Comparison of ENCODE assay signal across 34 cellular contexts in the genomic region with DNA sequence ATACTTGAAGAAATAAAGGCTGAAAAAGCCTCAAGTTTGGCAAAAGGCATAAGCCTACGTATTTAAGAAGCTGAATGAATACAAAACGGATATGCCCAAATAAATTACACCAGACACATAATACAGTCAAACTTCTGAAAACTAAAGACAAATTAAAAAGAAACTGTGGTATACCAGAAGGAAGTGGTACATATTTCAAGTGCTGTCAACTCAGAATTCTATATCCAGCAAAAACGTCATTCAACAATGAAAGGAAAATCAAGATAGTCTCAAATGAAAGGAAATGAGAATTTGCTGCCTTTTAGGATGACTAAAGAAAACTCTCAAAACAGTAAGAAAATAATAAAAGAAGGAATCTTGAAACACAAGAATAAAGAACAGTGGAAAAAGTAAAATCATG.
"Had no signal": no experiment of that assay in that cellular context is flagged by ENCODE, and none has a peak within 500 bp of the region (broad histone marks: within the 10 kb centered on the region; RNA-seq: fewer than 3 reads in every experiment).

No MANE protein-coding gene starts in this region.

- H3K27ac Mint-ChIP-seq: activated B cell treated with CpG ODN at 0.5 μM for 24 hours; activated CD4-positive, alpha-beta memory T cell treated with anti-CD3 and anti-CD28 coated beads for 36 hours; activated CD4-positive, alpha-beta T cell treated with anti-CD3 and anti-CD28 coated beads, Interleukin-2, amount 10 ng/mL, durations not matched to agents 24 days and 14 days; activated CD8-positive, alpha-beta T cell treated with anti-CD3 and anti-CD28 coated beads for 36 hours; activated naive CD4-positive, alpha-beta T cell treated with anti-CD3 and anti-CD28 coated beads for 36 hours; activated naive CD4-positive, alpha-beta T cell treated with anti-CD3 and anti-CD28 coated beads, Interleukin-2, amount 50 U/mL, for 72 hours; activated naive CD8-positive, alpha-beta T cell treated with anti-CD3 and anti-CD28 coated beads for 36 hours; activated T-cell treated with anti-CD3 and anti-CD28 coated beads, Interleukin-2, amount 50 U/mL, for 72 hours; activated T-helper 1 cell treated with anti-CD3 and anti-CD28 coated beads, Interleukin-12 subunit alpha, Interleukin-12 subunit beta, Interleukin-2, Interleukin-4 antibody, amounts not matched to agents 30 ng/mL and 10 ng/mL and 1 ng/mL, durations not matched to agents 14 hours and 24 hours and 36 hours; activated T-helper 17 cell treated with anti-CD3 and anti-CD28 coated beads, Interleukin-2, amount 50 U/mL, for 72 hours; T-helper 1 cell treated with Interleukin-12 subunit alpha and Interleukin-12 subunit beta and Interleukin-4 antibody, amounts not matched to agents 30 μg/mL and 1 μg/mL, for 36 hours; T-helper 2 cell treated with Interferon-gamma antibody and Interleukin-4, amounts not matched to agents 5 μg/mL and 100 μg/mL, for 36 hours had no signal

- DNase-seq: activated B cell treated with CpG ODN at 0.5 μM for 24 hours; activated CD4-positive, alpha-beta memory T cell treated with anti-CD3 and anti-CD28 coated beads for 36 hours; activated CD4-positive, alpha-beta T cell treated with anti-CD3 and anti-CD28 coated beads for 4 hours; activated CD4-positive, alpha-beta T cell treated with anti-CD3 and anti-CD28 coated beads, Interleukin-2, amount 10 ng/mL, durations not matched to agents 24 days and 14 days; activated CD4-positive, alpha-beta T cell treated with anti-CD3 and anti-CD28 coated beads, Interleukin-2, amount 50 U/mL, for 1 hour; activated CD4-positive, alpha-beta T cell treated with anti-CD3 and anti-CD28 coated beads, Interleukin-2, amount 50 U/mL, for 4 hours; activated CD4-positive, CD25-positive, alpha-beta regulatory T cell treated with anti-CD3 and anti-CD28 coated beads, Interleukin-2, amount 50 U/mL, for 72 hours; activated CD8-positive, alpha-beta memory T cell treated with anti-CD3 and anti-CD28 coated beads, Interleukin-2, amount 50 U/mL, for 4 hours; activated CD8-positive, alpha-beta T cell treated with anti-CD3 and anti-CD28 coated beads for 36 hours; activated effector memory CD4-positive, alpha-beta T cell treated with anti-CD3 and anti-CD28 coated beads, Interleukin-2, amount 50 U/mL, for 16 hours; activated gamma-delta T cell treated with Interleukin-2 at 50 U/mL for 16 hours; activated naive CD4-positive, alpha-beta T cell; activated naive CD4-positive, alpha-beta T cell treated with anti-CD3 and anti-CD28 coated beads for 36 hours; activated naive CD4-positive, alpha-beta T cell treated with anti-CD3 and anti-CD28 coated beads, Interleukin-2, amount 50 U/mL, for 16 hours; activated naive CD8-positive, alpha-beta T cell treated with anti-CD3 and anti-CD28 coated beads for 36 hours; activated T-cell treated with anti-CD3 and anti-CD28 coated beads for 4 hours; activated T-cell treated with anti-CD3 and anti-CD28 coated beads, Interleukin-2, amount 50 U/mL, for 1 hour; activated T-cell treated with anti-CD3 and anti-CD28 coated beads, Interleukin-2, amount 50 U/mL, for 4 hours; activated T-cell treated with anti-CD3 and anti-CD28 coated beads, Interleukin-2, amount 50 U/mL, for 72 hours; adrenal gland; amniotic stem cell; aorta; body of pancreas; brain microvascular endothelial cell; central memory CD4-positive, alpha-beta T cell; T-helper 2 cell; T-helper 9 cell had no signal

- ATAC-seq: activated CD8-positive, alpha-beta T cell treated with anti-CD3 and anti-CD28 coated beads for 36 hours; activated naive CD4-positive, alpha-beta T cell treated with anti-CD3 and anti-CD28 coated beads, Interleukin-2, amount 50 U/mL, for 72 hours; activated T-cell treated with anti-CD3 and anti-CD28 coated beads, Interleukin-2, amount 50 U/mL, for 4 hours; activated T-cell treated with anti-CD3 and anti-CD28 coated beads, Interleukin-2, amount 50 U/mL, for 72 hours; activated T-helper 17 cell treated with anti-CD3 and anti-CD28 coated beads, Interleukin-2, amount 50 U/mL, for 72 hours; body of pancreas had no signal

- H3K4me1 Mint-ChIP-seq: activated B cell treated with CpG ODN at 0.5 μM for 24 hours; activated CD4-positive, alpha-beta T cell treated with anti-CD3 and anti-CD28 coated beads, Interleukin-2, amount 10 ng/mL, durations not matched to agents 24 days and 14 days; activated naive CD8-positive, alpha-beta T cell treated with anti-CD3 and anti-CD28 coated beads for 36 hours; activated T-helper 17 cell treated with anti-CD3 and anti-CD28 coated beads, Interleukin-2, amount 50 U/mL, for 72 hours had no signal

- H3K9me3 ChIP-seq: body of pancreas had no signal

- H3K36me3 ChIP-seq: adrenal gland, brain microvascular endothelial cell, breast epithelium had no signal

- H3K4me3 ChIP-seq: adrenal gland, body of pancreas, breast epithelium had no signal

- H3K27ac ChIP-seq: adrenal gland, body of pancreas, brain microvascular endothelial cell, breast epithelium, VCaP had no signal

- H3K36me3 Mint-ChIP-seq: activated naive CD8-positive, alpha-beta T cell treated with anti-CD3 and anti-CD28 coated beads for 36 hours had no signal

- H3K27me3 ChIP-seq: adrenal gland, body of pancreas, brain microvascular endothelial cell, breast epithelium had no signal

- H3K4me1 ChIP-seq: adrenal gland, body of pancreas, breast epithelium had no signal

- H3K4me3 Mint-ChIP-seq: activated B cell treated with CpG ODN at 0.5 μM for 24 hours; activated CD4-positive, alpha-beta memory T cell treated with anti-CD3 and anti-CD28 coated beads for 36 hours; activated CD4-positive, alpha-beta T cell treated with anti-CD3 and anti-CD28 coated beads, Interleukin-2, amount 10 ng/mL, durations not matched to agents 24 days and 14 days; activated CD8-positive, alpha-beta T cell treated with anti-CD3 and anti-CD28 coated beads for 36 hours; activated naive CD4-positive, alpha-beta T cell treated with anti-CD3 and anti-CD28 coated beads for 36 hours; activated naive CD8-positive, alpha-beta T cell treated with anti-CD3 and anti-CD28 coated beads for 36 hours; activated T-cell treated with anti-CD3 and anti-CD28 coated beads, Interleukin-2, amount 50 U/mL, for 4 hours; activated T-cell treated with anti-CD3 and anti-CD28 coated beads, Interleukin-2, amount 50 U/mL, for 72 hours; activated T-helper 1 cell treated with anti-CD3 and anti-CD28 coated beads, Interleukin-12 subunit alpha, Interleukin-12 subunit beta, Interleukin-2, Interleukin-4 antibody, amounts not matched to agents 30 ng/mL and 10 ng/mL and 1 ng/mL, durations not matched to agents 14 hours and 24 hours and 36 hours; activated T-helper 17 cell treated with anti-CD3 and anti-CD28 coated beads, Interleukin-2, amount 50 U/mL, for 72 hours; T-helper 1 cell treated with Interleukin-12 subunit alpha and Interleukin-12 subunit beta and Interleukin-4 antibody, amounts not matched to agents 30 μg/mL and 1 μg/mL, for 36 hours; T-helper 2 cell treated with Interferon-gamma antibody and Interleukin-4, amounts not matched to agents 5 μg/mL and 100 μg/mL, for 36 hours had no signal

- H3K27me3 Mint-ChIP-seq: activated CD8-positive, alpha-beta T cell treated with anti-CD3 and anti-CD28 coated beads for 36 hours; activated naive CD8-positive, alpha-beta T cell treated with anti-CD3 and anti-CD28 coated beads for 36 hours had no signal
